ENCODE assay signal across 19 cellular contexts in genomic region chr17:7077911-7078546, GRCh38. TPM values are rescaled to one million over a fixed set of nuclear protein-coding genes. Genes with fewer than 3 reads are reported as not detected.
DNase-seq lines count a peak whose midpoint lies in the region; TF ChIP-seq lines count a peak whose summit lies in the region.
"Had no signal": no experiment of that assay in that cellular context is flagged by ENCODE, and none has a peak within 500 bp of the region (broad histone marks: within the 10 kb centered on the region; RNA-seq: fewer than 3 reads in every experiment).

No MANE protein-coding gene starts in this region.

- peak overlapping the region; percentile 50 for H3K27ac Mint-ChIP-seq in T-helper 1 cell treated with Interleukin-12 subunit alpha and Interleukin-12 subunit beta and Interleukin-4 antibody, amounts not matched to agents 30 μg/mL and 1 μg/mL, for 36 hours
- H3K27ac Mint-ChIP-seq in chondrocyte (ENCODE audit: unreplicated experiment) (peak overlapping the region; percentile 32), neural progenitor cell (no peak overlapping the region)
- H3K27ac Mint-ChIP-seq: CD4-positive, alpha-beta T cell; H9 had no signal

- no peaks in the 10 kb centered on the region for H3K79me2 ChIP-seq in neural progenitor cell (ENCODE audit: low read depth)

- H3K9me3 ChIP-seq in neural progenitor cell (ENCODE audit: low read depth): no peaks in the 10 kb centered on the region
- H3K9me3 ChIP-seq: A549 had no signal

- no peaks in the 10 kb centered on the region for H3F3A ChIP-seq in neural progenitor cell (ENCODE audit: low read depth)

- H3K4me3 ChIP-seq in neural progenitor cell: no peak overlapping the region
- H3K4me3 ChIP-seq: A549 had no signal

- no peak overlapping the region for H3K9ac ChIP-seq in neural progenitor cell

- no peaks in the 10 kb centered on the region for H4K20me1 ChIP-seq in neural progenitor cell (ENCODE audit: low read depth)

- H3K36me3 ChIP-seq in neural progenitor cell: no peaks in the 10 kb centered on the region

- H3K27me3 ChIP-seq in neural progenitor cell: no peaks in the 10 kb centered on the region

- TF ChIP-seq CTCF in chondrocyte (IDR thresholded peaks at IDR 0.05): no peak
- no peak for TF ChIP-seq CTCF in neural progenitor cell (IDR thresholded peaks at IDR 0.05)

- H3K4me1 ChIP-seq in neural progenitor cell: no peaks in the 10 kb centered on the region
- H3K4me1 ChIP-seq: A549 had no signal

- no peak for DNase-seq in T-helper 1 cell
- peak; percentile 0 for DNase-seq in GM03348 (ENCODE audit: low spot score)
- peak; percentile 44 for DNase-seq in chondrocyte (ENCODE audit: low spot score)
- DNase-seq in neural progenitor cell (ENCODE audit: low spot score): no peak
- DNase-seq in COLO829 (ENCODE audit: low spot score): no peak
- DNase-seq in cerebellum (ENCODE audit: low spot score): no peak
- DNase-seq: AML-193; CD4-positive, alpha-beta T cell; DMS153; DMS79; GDM1; GOT3; H9 had no signal

- peaks cover 18% of the 10 kb centered on the region for H3K4me1 Mint-ChIP-seq in T-helper 1 cell treated with Interleukin-12 subunit alpha and Interleukin-12 subunit beta and Interleukin-4 antibody, amounts not matched to agents 30 μg/mL and 1 μg/mL, for 36 hours (ENCODE audit: low read depth)
- H3K4me1 Mint-ChIP-seq in chondrocyte (ENCODE audit: low read depth) (no peaks in the 10 kb centered on the region), neural progenitor cell (no peaks in the 10 kb centered on the region)
- H3K4me1 Mint-ChIP-seq: H9 had no signal

- H3K4me3 Mint-ChIP-seq in T-helper 1 cell treated with Interleukin-12 subunit alpha and Interleukin-12 subunit beta and Interleukin-4 antibody, amounts not matched to agents 30 μg/mL and 1 μg/mL, for 36 hours: no peak overlapping the region
- H3K4me3 Mint-ChIP-seq in chondrocyte (ENCODE audit: unreplicated experiment): no peak overlapping the region
- peak overlapping the region; percentile 57 for H3K4me3 Mint-ChIP-seq in neural progenitor cell
- H3K4me3 Mint-ChIP-seq: CD4-positive, alpha-beta T cell; H9 had no signal

- H3K9me3 Mint-ChIP-seq in T-helper 1 cell treated with Interleukin-12 subunit alpha and Interleukin-12 subunit beta and Interleukin-4 antibody, amounts not matched to agents 30 μg/mL and 1 μg/mL, for 36 hours: no peaks in the 10 kb centered on the region
- H3K9me3 Mint-ChIP-seq in chondrocyte (ENCODE audit: low read depth): no peaks in the 10 kb centered on the region
- peaks cover 13% of the 10 kb centered on the region for H3K9me3 Mint-ChIP-seq in neural progenitor cell
- H3K9me3 Mint-ChIP-seq: CD4-positive, alpha-beta T cell had no signal

- H3K27ac ChIP-seq in neural progenitor cell: no peak overlapping the region
- H3K27ac ChIP-seq: 22Rv1, A549, C4-2B had no signal

- H2AFZ ChIP-seq in neural progenitor cell (replicated peaks): no peak overlapping the region

- H3K27me3 Mint-ChIP-seq in T-helper 1 cell treated with Interleukin-12 subunit alpha and Interleukin-12 subunit beta and Interleukin-4 antibody, amounts not matched to agents 30 μg/mL and 1 μg/mL, for 36 hours (ENCODE audit: low read depth): peaks cover 10% of the 10 kb centered on the region
- peaks cover 13% of the 10 kb centered on the region for H3K27me3 Mint-ChIP-seq in chondrocyte (ENCODE audit: low read depth)
- peaks cover 34% of the 10 kb centered on the region for H3K27me3 Mint-ChIP-seq in neural progenitor cell (ENCODE audit: insufficient read depth, low read depth)
- H3K27me3 Mint-ChIP-seq: CD4-positive, alpha-beta T cell had no signal

- H3K36me3 Mint-ChIP-seq in T-helper 1 cell treated with Interleukin-12 subunit alpha and Interleukin-12 subunit beta and Interleukin-4 antibody, amounts not matched to agents 30 μg/mL and 1 μg/mL, for 36 hours (ENCODE audit: low read depth): no peaks in the 10 kb centered on the region
- H3K36me3 Mint-ChIP-seq in chondrocyte (ENCODE audit: low read depth) (no peaks in the 10 kb centered on the region), neural progenitor cell (no peaks in the 10 kb centered on the region)

- no peak overlapping the region for H3K4me2 ChIP-seq in neural progenitor cell
- H3K4me2 ChIP-seq: A549 had no signal

RNA-seq across cellular contexts. Expression of gene CLEC10A, which starts 2.0 kb away (rescaled TPM):
- total RNA-seq in chondrocyte (not detected in 3 replicates), neural progenitor cell (ENCODE audit: low replicate concordance) (not detected in 2 replicates), cerebellum (not detected)
- total RNA-seq: Daoy, H9, HT-29 had no signal

RNA-seq across cellular contexts. Expression of gene SLC16A11, which starts 34.1 kb away (rescaled TPM):
- 0.41 to 0.85 TPM (median 0.47 TPM) in 3 replicates for total RNA-seq in chondrocyte
- not detected in 2 replicates for total RNA-seq in neural progenitor cell (ENCODE audit: low replicate concordance)
- not detected for total RNA-seq in cerebellum
- total RNA-seq: Daoy, HT-29 had no signal

RNA-seq across cellular contexts. Expression of gene ASGR2, which starts 36.6 kb away (rescaled TPM):
- total RNA-seq in chondrocyte (not detected in 3 replicates), neural progenitor cell (ENCODE audit: low replicate concordance) (not detected in 2 replicates), cerebellum (not detected)
- total RNA-seq: Daoy, H9, HT-29 had no signal

RNA-seq across cellular contexts. Expression of gene SLC16A13, which starts 42.2 kb away (rescaled TPM):
- total RNA-seq in chondrocyte: 3.5 to 5.4 TPM (median 4.8 TPM) in 3 replicates
- total RNA-seq in neural progenitor cell (ENCODE audit: low replicate concordance): 1.4 TPM in 1 of 2 replicates, not detected in the other
- total RNA-seq in cerebellum: 1.4 TPM

RNA-seq across cellular contexts. Expression of gene BCL6B, which starts 55.2 kb away (rescaled TPM):
- not detected in 3 replicates for total RNA-seq in chondrocyte
- 3.8 and 5.3 TPM in 2 replicates for total RNA-seq in neural progenitor cell (ENCODE audit: low replicate concordance)
- 2.1 TPM for total RNA-seq in cerebellum
- total RNA-seq: CD4-positive, alpha-beta T cell; Daoy; HT-29 had no signal

Comparison
In these comparisons a context has a peak if more than half of its experiments do, and no peak if none do; other contexts are left out.
1. DNase-seq: peak in GM03348 (single experiment) and chondrocyte (single experiment); none in T-helper 1 cell (0 of 5), neural progenitor cell (single experiment), COLO829 (single experiment) and cerebellum (single experiment).